Comparison of ENCODE assay signal across 1 cellular context in genomic region chr7:16739863-16740622, GRCh38.
TF ChIP-seq lines count a peak whose summit lies in the region.

No MANE protein-coding gene starts in this region.

TF ChIP-seq in K562, 482 proteins besides CTCF, POLR2A, EP300 and RAD21 (continued from another document and continues in another):
- TF ChIP-seq ZKSCAN3 (CRISPR knock-in tag; IDR thresholded peaks at IDR 0.05) (no peak), NRF1 (conservative IDR thresholded peaks at IDR 0.05 in 1 of 2, IDR thresholded peaks at IDR 0.05 in 1 of 2) (peak; percentile 44 to 50; a peak in 3 of 4 replicates), ZNF143 (CRISPR knock-in tag; IDR thresholded peaks at IDR 0.05) (no peak), SAP30 (IDR thresholded peaks at IDR 0.05; ENCODE audit: borderline replicate concordance, insufficient read depth, low read depth, low read length, poor library complexity, severe bottlenecking) (no peak), HNRNPL (IDR thresholded peaks at IDR 0.05; ENCODE audit: low read depth, low read length) (no peak), TAF1 (IDR thresholded peaks at IDR 0.05; ENCODE audit: control insufficient read depth, extremely low read depth, insufficient read depth, low read length, severe bottlenecking) (peak; percentile 38), DMBX1 (CRISPR knock-in tag; IDR thresholded peaks at IDR 0.05; ENCODE audit: borderline replicate concordance) (peak; percentile 88), NFRKB (IDR thresholded peaks at IDR 0.05; ENCODE audit: low read depth) (peak; percentile 28; the same call in 1 of the 2 replicates), ZNF316 (IDR thresholded peaks at IDR 0.05) (peak; percentile 88), E2F5 (CRISPR knock-in tag; IDR thresholded peaks at IDR 0.05) (no peak), C11orf30 (IDR thresholded peaks at IDR 0.05; ENCODE audit: low read depth) (peak; percentile 82), MIER1 (IDR thresholded peaks at IDR 0.05; ENCODE audit: low read depth) (no peak), NR0B1 (IDR thresholded peaks at IDR 0.05; ENCODE audit: partially characterized antibody) (no peak), CUX1 (CRISPR knock-in tag; IDR thresholded peaks at IDR 0.05) (no peak), FOXK2 (conservative IDR thresholded peaks at IDR 0.05 in 1 of 2, IDR thresholded peaks at IDR 0.05 in 1 of 2; ENCODE audit: low read depth in 2 of 2) (peak in 1 of 2 experiments; percentile 34; a peak in 1 of 4 replicates), ZBTB33 (CRISPR knock-in tag; IDR thresholded peaks at IDR 0.05) (no peak), ZBTB8A (IDR thresholded peaks at IDR 0.05; ENCODE audit: partially characterized antibody) (no peak), SREBF1 (IDR thresholded peaks at IDR 0.05; ENCODE audit: borderline replicate concordance, low read depth, low read length) (no peak), ZNF318 (IDR thresholded peaks at IDR 0.05; ENCODE audit: borderline replicate concordance in 1 of 2, low read depth in 1 of 2) (peak in 1 of 2 experiments; percentile 72; a peak in 2 of 4 replicates), NELFE (IDR thresholded peaks at IDR 0.05; ENCODE audit: insufficient read depth, insufficient read length) (no peak), BCLAF1 (IDR thresholded peaks at IDR 0.05; ENCODE audit: borderline replicate concordance in 1 of 2, control insufficient read depth in 1 of 2, low read depth in 2 of 2, low read length in 1 of 2) (peak in 1 of 2 experiments; percentile 76; a peak in 1 of 4 replicates), RBFOX2 (IDR thresholded peaks at IDR 0.05; ENCODE audit: low read depth, low read length) (no peak), ZNF444 (CRISPR knock-in tag; IDR thresholded peaks at IDR 0.05) (no peak), ETV1 (tag; conservative IDR thresholded peaks at IDR 0.05; ENCODE audit: low read depth) (no peak), SMAD3 (CRISPR knock-in tag; conservative IDR thresholded peaks at IDR 0.05) (0 out of 2 replicates have a peak, but pooled peaks have one; percentile 49), NCOA4 (IDR thresholded peaks at IDR 0.05; ENCODE audit: partially characterized antibody) (no peak), SREBF2 (CRISPR knock-in tag; IDR thresholded peaks at IDR 0.05) (no peak), ZBTB9 (CRISPR knock-in tag; IDR thresholded peaks at IDR 0.05) (no peak), ZKSCAN1 (IDR thresholded peaks at IDR 0.05; ENCODE audit: low read depth, low read length) (no peak), SMARCB1 (IDR thresholded peaks at IDR 0.05; ENCODE audit: insufficient read length, low read depth) (no peak), FOXP1 (CRISPR knock-in tag; IDR thresholded peaks at IDR 0.05) (peak; percentile 56; the same call in 1 of the 2 replicates), NFYB (IDR thresholded peaks at IDR 0.05; ENCODE audit: extremely low read depth, insufficient read length) (no peak)
